8 cellular contexts compared by ENCODE assay signal in the genomic region with DNA sequence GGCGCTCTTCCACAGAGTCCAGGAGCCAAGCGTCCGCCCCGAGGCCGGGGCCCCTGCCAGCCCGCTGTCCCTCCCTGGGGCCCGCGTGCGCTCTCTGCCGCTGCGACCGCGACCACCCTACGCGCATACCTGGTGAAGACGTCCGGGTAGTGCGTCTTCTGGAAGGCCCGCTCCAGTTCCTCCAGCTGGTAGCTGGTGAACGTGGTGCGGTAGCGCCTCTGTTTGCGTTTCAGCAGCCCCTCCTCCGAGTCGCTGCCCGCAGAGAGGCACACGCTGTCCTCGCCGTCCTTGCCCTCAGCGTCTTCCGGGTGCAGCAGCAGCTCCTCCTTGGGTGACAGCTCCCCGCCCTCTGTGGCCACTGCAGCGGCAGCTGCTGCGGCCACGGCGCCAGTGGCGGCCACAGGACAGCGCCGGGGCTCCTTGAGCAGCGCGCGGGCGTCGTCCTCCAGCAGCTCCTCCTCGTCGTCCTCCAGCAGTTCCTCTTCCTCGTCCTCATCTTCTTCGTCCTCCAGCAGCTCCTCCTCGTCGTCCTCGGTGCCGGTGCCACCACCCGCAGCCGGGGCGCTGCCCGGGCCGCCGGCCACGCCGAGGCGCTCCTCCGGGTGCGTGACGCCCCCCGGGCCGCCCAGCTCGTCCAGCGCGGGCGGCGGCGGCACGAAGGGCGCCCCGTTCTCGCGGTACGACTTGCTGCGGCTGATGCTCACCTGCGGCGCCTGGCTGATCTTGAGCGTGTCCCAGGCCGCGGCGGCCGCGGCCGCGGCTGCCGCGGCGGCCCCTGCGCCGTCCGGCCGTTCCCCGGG. TPM values are rescaled to one million over a fixed set of nuclear protein-coding genes. Genes with fewer than 3 reads are reported as not detected.
DNase-seq lines count a peak whose midpoint lies in the region; ATAC-seq and TF ChIP-seq lines count a peak whose summit lies in the region.

No MANE protein-coding gene starts in this region.

- H3K27ac ChIP-seq in smooth muscle cell (ENCODE audit: low read depth): no peak overlapping the region

- peak; percentile 32 for DNase-seq in NCI-H82 (lab: John Stamatoyannopoulos, UW)
- no peak for DNase-seq in NCI-H82 treated with DMSO at 0.1 percent for 48 hours (lab: John Stamatoyannopoulos, UW; ENCODE audit: unreplicated experiment)
- peak; percentile 3 for DNase-seq in NCI-H2196 treated with DMSO at 0.1 percent for 48 hours (lab: John Stamatoyannopoulos, UW; ENCODE audit: unreplicated experiment)
- no peak for DNase-seq in effector memory CD8-positive, alpha-beta T cell
- no peak for DNase-seq in smooth muscle cell (lab: John Stamatoyannopoulos, UW; ENCODE audit: unreplicated experiment)
- DNase-seq in HEK293T (ENCODE audit: extremely low spot score): no peak
- no peak for DNase-seq in foreskin fibroblast
- no peak for DNase-seq in NCI-H128 (lab: John Stamatoyannopoulos, UW; ENCODE audit: unreplicated experiment)

- H3K27me3 Mint-ChIP-seq in effector memory CD8-positive, alpha-beta T cell: peaks cover 45 to 77% of the 10 kb centered on the region in 2 donors

- H3K4me2 ChIP-seq in smooth muscle cell: peak overlapping the region; percentile 69

- H3K4me1 Mint-ChIP-seq in effector memory CD8-positive, alpha-beta T cell (ENCODE audit: low read depth in 2 of 2): peaks cover 12 to 14% of the 10 kb centered on the region in 2 donors

- no peaks in the 10 kb centered on the region for H3K9me3 Mint-ChIP-seq in effector memory CD8-positive, alpha-beta T cell

- TF ChIP-seq CTCF in smooth muscle cell (IDR thresholded peaks at IDR 0.05; ENCODE audit: borderline replicate concordance, insufficient read depth, poor library complexity, severe bottlenecking): no peak
- TF ChIP-seq CTCF in foreskin fibroblast (IDR thresholded peaks at IDR 0.05; ENCODE audit: low read depth, low read length): no peak

- H3K4me1 ChIP-seq in smooth muscle cell (ENCODE audit: low read depth): peaks cover 28% of the 10 kb centered on the region

- H2AFZ ChIP-seq in smooth muscle cell (ENCODE audit: low read depth): no peak overlapping the region

- 2% methylated on average over 89 of the region's 97 CpGs for WGBS in smooth muscle cell (ENCODE audit: low lambda C conversion rate)

- POLR2A ChIA-PET in HEK293T (lab: Yijun Ruan, JAX): no interaction called here

- H3K27ac Mint-ChIP-seq in effector memory CD8-positive, alpha-beta T cell: no peak overlapping the region

- peak overlapping the region; percentile 69 to 82 for H3K4me3 Mint-ChIP-seq in effector memory CD8-positive, alpha-beta T cell

- no peaks in the 10 kb centered on the region for H3K9me3 ChIP-seq in smooth muscle cell (replicated peaks; ENCODE audit: low read depth)

- no peaks in the 10 kb centered on the region for H3K79me2 ChIP-seq in smooth muscle cell (ENCODE audit: low read depth)

- peaks cover 97% of the 10 kb centered on the region for H3K27me3 ChIP-seq in smooth muscle cell (ENCODE audit: low read depth)

- CTCF ChIA-PET in HEK293T (lab: Yijun Ruan, JAX): no interaction called here

- no peaks in the 10 kb centered on the region for H4K20me1 ChIP-seq in smooth muscle cell (ENCODE audit: low read depth)

- ATAC-seq in effector memory CD8-positive, alpha-beta T cell (replicated peaks): peak; percentile 52

- H3K4me3 ChIP-seq in smooth muscle cell (peak overlapping the region; percentile 8), foreskin fibroblast (ENCODE audit: low read depth in 1 of 2, low read length in 2 of 2) (no peak overlapping the region)

- no peaks in the 10 kb centered on the region for H3F3A ChIP-seq in smooth muscle cell (ENCODE audit: low read depth)

- peaks cover 10% of the 10 kb centered on the region for H3K36me3 Mint-ChIP-seq in effector memory CD8-positive, alpha-beta T cell (ENCODE audit: insufficient read depth)

- H3K9ac ChIP-seq in smooth muscle cell (ENCODE audit: low read depth): no peak overlapping the region

- H3K36me3 ChIP-seq in smooth muscle cell (ENCODE audit: low read depth): no peaks in the 10 kb centered on the region

TF ChIP-seq in HEK293T, 16 proteins besides CTCF, POLR2A, EP300 and RAD21:
- TF ChIP-seq ZNF384 (IDR thresholded peaks at IDR 0.05) (no peak), HDGF (IDR thresholded peaks at IDR 0.05; ENCODE audit: borderline replicate concordance) (no peak), FOXM1 (IDR thresholded peaks at IDR 0.05; ENCODE audit: borderline replicate concordance) (no peak), ARNT (IDR thresholded peaks at IDR 0.05) (no peak), SUZ12 (IDR thresholded peaks at IDR 0.05) (no peak)

RNA-seq across cellular contexts. Expression of gene ARX, which starts 2.8 kb away (rescaled TPM):
- not detected in 2 replicates for total RNA-seq in smooth muscle cell
- polyA plus RNA-seq in smooth muscle cell: 0.08 TPM in 1 of 2 replicates, not detected in the other

Comparison
In these comparisons a context has a peak if more than half of its experiments do, and no peak if none do; other contexts are left out.
1. DNase-seq: peak in NCI-H82 (single experiment) and NCI-H2196 treated with DMSO at 0.1 percent for 48 hours (single experiment); none in NCI-H82 treated with DMSO at 0.1 percent for 48 hours (single experiment), effector memory CD8-positive, alpha-beta T cell (0 of 3), smooth muscle cell (single experiment), HEK293T (single experiment), foreskin fibroblast (0 of 2) and NCI-H128 (single experiment).